Comparison of ENCODE assay signal across 1 cellular context in genomic region chr19:45574526-45574925, GRCh38.
TF ChIP-seq lines count a peak whose summit lies in the region.

No MANE protein-coding gene starts in this region.

TF ChIP-seq in A549, 52 proteins besides CTCF, POLR2A, EP300 and RAD21 (continued from another document):
- no peak for TF ChIP-seq USF2 (IDR thresholded peaks at IDR 0.05)
- no peak for TF ChIP-seq CHD2 (IDR thresholded peaks at IDR 0.05; ENCODE audit: low read length, partially characterized antibody)
- TF ChIP-seq NR3C1 (IDR thresholded peaks at IDR 0.05), result no peak
- no peak for TF ChIP-seq PBX3 (IDR thresholded peaks at IDR 0.05)
- TF ChIP-seq ZSCAN20 (CRISPR knock-in tag; IDR thresholded peaks at IDR 0.05), result no peak
- no peak for TF ChIP-seq JUN (IDR thresholded peaks at IDR 0.05)
- no peak for TF ChIP-seq KDM1A (IDR thresholded peaks at IDR 0.05; ENCODE audit: low read depth)
- TF ChIP-seq HES2 (IDR thresholded peaks at IDR 0.05), result no peak
- TF ChIP-seq HDAC2 (IDR thresholded peaks at IDR 0.05), result no peak
- no peak for TF ChIP-seq BCL3 (IDR thresholded peaks at IDR 0.05)
- TF ChIP-seq ATOH8 (CRISPR knock-in tag; IDR thresholded peaks at IDR 0.05; ENCODE audit: low read depth), result no peak
- TF ChIP-seq CEBPB (IDR thresholded peaks at IDR 0.05), result no peak
- TF ChIP-seq E2F6 (IDR thresholded peaks at IDR 0.05; ENCODE audit: borderline replicate concordance, low read depth), result no peak
